In genomic region chr10:103637855-103638561, GRCh38 we compare ENCODE assay signal across 11 cellular contexts.
DNase-seq lines count a peak whose midpoint lies in the region; ATAC-seq, FAIRE-seq and TF ChIP-seq lines count a peak whose summit lies in the region.
"Had no signal": no experiment of that assay in that cellular context is flagged by ENCODE, and none has a peak within 500 bp of the region (broad histone marks: within the 10 kb centered on the region; RNA-seq: fewer than 3 reads in every experiment).

No MANE protein-coding gene starts in this region.

- H3K4me1 ChIP-seq in OCI-LY3 (ENCODE audit: low read length) (peaks cover 10% of the 10 kb centered on the region), fibroblast of lung (ENCODE audit: control insufficient read depth, extremely low read depth, insufficient read depth, low read length) (peaks cover 38% of the 10 kb centered on the region), thyroid gland (peaks cover 22 to 38% of the 10 kb centered on the region in 2 donors), PC-9 (replicated peaks; ENCODE audit: insufficient read depth) (no peaks in the 10 kb centered on the region)

- H3K27me3 ChIP-seq in OCI-LY3 (ENCODE audit: low read depth, low read length) (no peaks in the 10 kb centered on the region), fibroblast of lung (ENCODE audit: control insufficient read depth, insufficient read depth, low read length) (no peaks in the 10 kb centered on the region), thyroid gland (no peaks in the 10 kb centered on the region), PC-9 (ENCODE audit: insufficient read depth, low read depth) (no peaks in the 10 kb centered on the region)

- no peak for FAIRE-seq in frontal cortex (lab: Jason Lieb, UNC)

- H3K9me3 ChIP-seq in OCI-LY3 (ENCODE audit: insufficient read depth, low read length), result no peaks in the 10 kb centered on the region
- no peaks in the 10 kb centered on the region for H3K9me3 ChIP-seq in fibroblast of lung (ENCODE audit: control insufficient read depth, insufficient read depth, low read depth, low read length)
- H3K9me3 ChIP-seq in thyroid gland, result no peaks in the 10 kb centered on the region
- H3K9me3 ChIP-seq in PC-9 (ENCODE audit: insufficient read depth, low read depth), result no peaks in the 10 kb centered on the region

- H4K20me1 ChIP-seq in OCI-LY3 (ENCODE audit: insufficient read depth, low read length), result peaks cover 24% of the 10 kb centered on the region
- H4K20me1 ChIP-seq in fibroblast of lung (ENCODE audit: control insufficient read depth, extremely low read depth, insufficient read depth, low read length), result no peaks in the 10 kb centered on the region
- H4K20me1 ChIP-seq in PC-9 (ENCODE audit: insufficient read depth), result no peaks in the 10 kb centered on the region

- BruUV-seq in PC-9 (replicated peaks; lab: Mats Ljungman, UMichigan), result no TSS peak

- peaks cover 9% of the 10 kb centered on the region for H3K4me1 Mint-ChIP-seq in mesothelial cell of epicardium

- H3K9ac ChIP-seq in OCI-LY3 (ENCODE audit: low read length) (no peak overlapping the region), fibroblast of lung (ENCODE audit: insufficient read depth, low read length) (peak overlapping the region; percentile 36)

- H3K9me3 Mint-ChIP-seq in mesothelial cell of epicardium, result no peaks in the 10 kb centered on the region
- H3K9me3 Mint-ChIP-seq: activated naive CD4-positive, alpha-beta T cell treated with anti-CD3 and anti-CD28 coated beads for 36 hours had no signal

- no peaks in the 10 kb centered on the region for H3K27me3 Mint-ChIP-seq in mesothelial cell of epicardium (ENCODE audit: low read depth)

- no peaks in the 10 kb centered on the region for H3K9me2 ChIP-seq in PC-9 (ENCODE audit: insufficient read depth)

- H3K4me2 ChIP-seq in OCI-LY3 (ENCODE audit: low read length) (peak overlapping the region; percentile 17; the same call in 1 of the 2 replicates), fibroblast of lung (ENCODE audit: extremely low read depth, insufficient read depth, low read length) (peak overlapping the region; percentile 81), PC-9 (no peak overlapping the region)

- intact Hi-C loops in thyroid gland (cut with DNase I), result no loop called here
- intact Hi-C loops in PC-9 (cut with micrococcal nuclease; ENCODE audit: unreplicated experiment), result no loop called here

- peak; percentile 83 to 96 for DNase-seq in fibroblast of lung (ENCODE audit: low read depth in 2 of 2)
- DNase-seq in mesothelial cell of epicardium (ENCODE audit: low spot score in 2 of 2, unreplicated experiment in 2 of 2), result no peak
- peak; percentile 98 to 99 for DNase-seq in thyroid gland
- no peak for DNase-seq in frontal cortex (ENCODE audit: low spot score in 2 of 2)
- no peak for DNase-seq in PC-9
- DNase-seq: activated naive CD4-positive, alpha-beta T cell treated with anti-CD3 and anti-CD28 coated beads for 36 hours; NCI-H2171; stimulated activated CD4-positive, alpha-beta T cell treated with anti-CD3 and anti-CD28 coated beads, Interleukin-2, amount 100 ng/mL, for 48 hours had no signal

- TF ChIP-seq POLR2A in thyroid gland (IDR thresholded peaks at IDR 0.05), result no peak

- POLR2A ChIA-PET in PC-9 (lab: Charles Lee; ENCODE audit: unreplicated experiment), result interaction anchor here (0.7 kb wide), 1 partner anchor 121 kb away, joined by 8 read pairs; no protein-coding TSS in a partner anchor

- H2AFZ ChIP-seq in OCI-LY3 (ENCODE audit: low read depth, low read length) (no peak overlapping the region), fibroblast of lung (ENCODE audit: low read length) (no peak overlapping the region), PC-9 (no peak overlapping the region)

- H3K27ac ChIP-seq in OCI-LY3 (ENCODE audit: low read length) (no peak overlapping the region), fibroblast of lung (ENCODE audit: insufficient read depth, low read length) (peak overlapping the region; percentile 82), thyroid gland (peak overlapping the region; percentile 57 to 86 (median 82)), PC-9 (no peak overlapping the region)

- 26 to 30% methylated on average over 10 to 12 of the region's 19 CpGs for WGBS in thyroid gland, 2 donors

- TF ChIP-seq CTCF in OCI-LY3 (IDR thresholded peaks at IDR 0.05; ENCODE audit: low read depth, low read length) (no peak), fibroblast of lung (conservative IDR thresholded peaks at IDR 0.05 in 1 of 2, IDR thresholded peaks at IDR 0.05 in 1 of 2; ENCODE audit: low read depth in 1 of 2, low read length in 2 of 2) (no peak), mesothelial cell of epicardium (IDR thresholded peaks at IDR 0.05; ENCODE audit: unreplicated experiment) (no peak), thyroid gland (IDR thresholded peaks at IDR 0.05) (no peak), PC-9 (conservative IDR thresholded peaks at IDR 0.05) (no peak)

- CTCF ChIA-PET in PC-9 (lab: Charles Lee), result no interaction called here

- H3K36me3 Mint-ChIP-seq in mesothelial cell of epicardium, result peaks cover 1% of the 10 kb centered on the region

- ATAC-seq in GM21737 (IDR thresholded peaks at IDR 0.05; ENCODE audit: unreplicated experiment) (no peak), GM18517 (IDR thresholded peaks at IDR 0.05; ENCODE audit: unreplicated experiment) (no peak)

- H3K4me3 Mint-ChIP-seq in mesothelial cell of epicardium, result no peak overlapping the region
- H3K4me3 Mint-ChIP-seq: activated naive CD4-positive, alpha-beta T cell treated with anti-CD3 and anti-CD28 coated beads for 36 hours had no signal

- H3K27ac Mint-ChIP-seq in mesothelial cell of epicardium, result peak overlapping the region; percentile 16
- H3K27ac Mint-ChIP-seq: activated naive CD4-positive, alpha-beta T cell treated with anti-CD3 and anti-CD28 coated beads for 36 hours had no signal

- no peaks in the 10 kb centered on the region for H3F3A ChIP-seq in PC-9 (ENCODE audit: insufficient read depth, low read depth)

- no peak overlapping the region for H3K4me3 ChIP-seq in OCI-LY3 (ENCODE audit: low read length)
- H3K4me3 ChIP-seq in fibroblast of lung (replicated peaks in 1 of 4; ENCODE audit: control extremely low read depth in 1 of 4, insufficient read depth in 1 of 4, low read depth in 3 of 4, low read length in 4 of 4), result peak overlapping the region in 1 of 4 experiments; percentile 20
- no peak overlapping the region for H3K4me3 ChIP-seq in thyroid gland (replicated peaks in 1 of 3)
- no peak overlapping the region for H3K4me3 ChIP-seq in PC-9

- no peaks in the 10 kb centered on the region for H3K79me2 ChIP-seq in OCI-LY3 (ENCODE audit: low read length)
- peaks cover 51% of the 10 kb centered on the region for H3K79me2 ChIP-seq in fibroblast of lung (ENCODE audit: control insufficient read depth, insufficient read depth, low read length)
- H3K79me2 ChIP-seq in PC-9 (ENCODE audit: low read depth), result no peaks in the 10 kb centered on the region

- H3K36me3 ChIP-seq in OCI-LY3 (replicated peaks; ENCODE audit: low read depth, low read length) (no peaks in the 10 kb centered on the region), fibroblast of lung (ENCODE audit: control insufficient read depth, insufficient read depth, low read length) (peaks cover 11% of the 10 kb centered on the region), thyroid gland (no peaks in the 10 kb centered on the region), PC-9 (ENCODE audit: low read depth) (no peaks in the 10 kb centered on the region)

Comparison
In these comparisons a context has a peak if more than half of its experiments do, and no peak if none do; other contexts are left out.
1. H3K27ac ChIP-seq: peak in fibroblast of lung (single experiment) and thyroid gland (3 of 3); none in OCI-LY3 (single experiment) and PC-9 (single experiment).
2. DNase-seq: peak in fibroblast of lung (2 of 2) and thyroid gland (2 of 2); none in mesothelial cell of epicardium (0 of 2), frontal cortex (0 of 2) and PC-9 (0 of 2).